In the genomic region with DNA sequence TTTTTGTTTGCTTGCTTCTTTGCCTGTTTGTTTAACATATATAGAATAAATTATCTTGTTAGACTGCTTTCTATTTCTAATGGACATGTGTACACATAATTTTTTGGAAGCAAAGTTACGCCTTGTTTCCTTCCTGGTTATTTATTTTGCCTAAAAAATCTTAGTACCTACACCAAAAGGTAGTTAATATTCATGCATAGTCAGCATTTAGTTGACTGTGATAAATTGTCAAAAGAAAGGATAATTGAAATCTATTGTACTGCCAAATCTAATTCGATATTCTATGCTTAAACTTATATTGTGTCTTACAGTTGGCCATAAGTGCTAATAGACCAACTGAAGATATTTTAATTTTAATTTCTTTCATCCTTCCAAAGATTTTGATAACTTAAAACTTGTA, we compare ENCODE assay signal across 3 cellular contexts.
TF ChIP-seq lines count a peak whose summit lies in the region.

No MANE protein-coding gene starts in this region.

TF ChIP-seq in A549, 52 proteins besides CTCF, POLR2A, EP300 and RAD21:
- TF ChIP-seq HDAC2 (IDR thresholded peaks at IDR 0.05), result no peak
- peak; percentile 92 for TF ChIP-seq MAFK (IDR thresholded peaks at IDR 0.05; ENCODE audit: partially characterized antibody)

TF ChIP-seq in IMR-90, 13 proteins besides CTCF, POLR2A, EP300 and RAD21:
- TF ChIP-seq FOS (IDR thresholded peaks at IDR 0.05; ENCODE audit: low read depth, low read length) (no peak), MAFK (IDR thresholded peaks at IDR 0.05; ENCODE audit: low read depth, low read length) (peak; percentile 92)

TF ChIP-seq in H1, 55 proteins besides CTCF, POLR2A, EP300 and RAD21:
- no peak for TF ChIP-seq RNF2 (IDR thresholded peaks at IDR 0.05; ENCODE audit: borderline replicate concordance, low read depth, low read length, missing control alignments, poor library complexity, severe bottlenecking)
- peak; percentile 60; the same call in 1 of the 2 replicates for TF ChIP-seq MAFK (IDR thresholded peaks at IDR 0.05; ENCODE audit: low read depth, low read length)
- TF ChIP-seq GABPA (IDR thresholded peaks at IDR 0.05; ENCODE audit: borderline replicate concordance, insufficient read depth, low read length), result no peak
- TF ChIP-seq, protein P1, sequence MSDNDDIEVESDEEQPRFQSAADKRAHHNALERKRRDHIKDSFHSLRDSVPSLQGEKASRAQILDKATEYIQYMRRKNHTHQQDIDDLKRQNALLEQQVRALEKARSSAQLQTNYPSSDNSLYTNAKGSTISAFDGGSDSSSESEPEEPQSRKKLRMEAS (IDR thresholded peaks at IDR 0.05), result no peak
- TF ChIP-seq, protein P2, sequence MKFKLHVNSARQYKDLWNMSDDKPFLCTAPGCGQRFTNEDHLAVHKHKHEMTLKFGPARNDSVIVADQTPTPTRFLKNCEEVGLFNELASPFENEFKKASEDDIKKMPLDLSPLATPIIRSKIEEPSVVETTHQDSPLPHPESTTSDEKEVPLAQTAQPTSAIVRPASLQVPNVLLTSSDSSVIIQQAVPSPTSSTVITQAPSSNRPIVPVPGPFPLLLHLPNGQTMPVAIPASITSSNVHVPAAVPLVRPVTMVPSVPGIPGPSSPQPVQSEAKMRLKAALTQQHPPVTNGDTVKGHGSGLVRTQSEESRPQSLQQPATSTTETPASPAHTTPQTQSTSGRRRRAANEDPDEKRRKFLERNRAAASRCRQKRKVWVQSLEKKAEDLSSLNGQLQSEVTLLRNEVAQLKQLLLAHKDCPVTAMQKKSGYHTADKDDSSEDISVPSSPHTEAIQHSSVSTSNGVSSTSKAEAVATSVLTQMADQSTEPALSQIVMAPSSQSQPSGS (IDR thresholded peaks at IDR 0.05; ENCODE audit: low read length), result no peak
